ENCODE assay signal across 8 cellular contexts in the genomic region with DNA sequence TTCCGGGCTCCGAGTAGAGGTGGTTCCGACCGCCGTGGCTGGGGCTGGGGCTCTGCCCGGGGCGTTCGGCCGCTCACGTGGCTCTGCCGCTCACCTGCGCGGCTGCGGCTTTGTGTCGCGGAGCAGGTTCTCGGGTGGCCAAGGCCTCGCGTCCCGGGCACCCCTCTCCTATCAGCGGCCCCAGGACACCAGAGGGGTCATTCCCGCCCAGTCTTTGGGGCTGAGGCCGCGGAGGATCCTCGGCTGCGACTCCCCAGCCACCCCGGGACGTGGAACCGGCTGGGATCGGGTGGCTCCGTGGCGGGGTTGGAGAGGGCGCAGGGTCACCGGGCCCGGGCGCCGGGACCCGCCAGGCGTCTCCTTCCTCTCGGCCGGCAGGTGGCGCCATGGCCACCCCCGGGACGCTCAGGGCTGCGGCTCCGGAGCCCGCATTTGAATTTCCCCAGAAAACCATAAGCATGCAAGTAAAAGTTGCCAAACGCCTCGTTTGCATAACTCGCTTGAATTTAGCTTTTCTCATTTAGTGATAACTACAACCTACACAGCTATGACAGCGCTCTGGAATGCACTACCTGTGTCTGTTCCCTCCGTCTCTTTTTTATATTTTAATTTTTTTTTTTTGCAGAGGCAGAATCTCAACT. TPM values are rescaled to one million over a fixed set of nuclear protein-coding genes. Genes with fewer than 3 reads are reported as not detected.
A peak's percentile ranks its signal among the peaks of the same experiment; 100 is the strongest.
DNase-seq lines count a peak whose midpoint lies in the region; ATAC-seq and TF ChIP-seq lines count a peak whose summit lies in the region.

No MANE protein-coding gene starts in this region.

- H4K20me1 ChIP-seq in DND-41 (ENCODE audit: insufficient read depth, low read length) (no peaks in the 10 kb centered on the region), OCI-LY7 (ENCODE audit: insufficient read depth, low read length) (no peaks in the 10 kb centered on the region), neural progenitor cell (ENCODE audit: low read depth) (peaks cover 5% of the 10 kb centered on the region)

- H2AFZ ChIP-seq in DND-41 (ENCODE audit: low read depth, low read length), result no peak overlapping the region
- H2AFZ ChIP-seq in OCI-LY7 (ENCODE audit: low read length), result no peak overlapping the region
- peak overlapping the region; percentile 95 for H2AFZ ChIP-seq in neural progenitor cell (replicated peaks)

- peaks cover 17% of the 10 kb centered on the region for H3K36me3 Mint-ChIP-seq in neural progenitor cell

- intact Hi-C loops in OCI-LY7 (cut with micrococcal nuclease; ENCODE audit: unreplicated experiment), result loop anchor here (1.0 to 10.0 kb wide), 4 partner anchors 47 to 171 kb away; no protein-coding TSS in a partner anchor

- H3K9me3 ChIP-seq in DND-41 (ENCODE audit: insufficient read depth, low read length, severe bottlenecking) (no peaks in the 10 kb centered on the region), OCI-LY7 (ENCODE audit: low read length) (no peaks in the 10 kb centered on the region), neural progenitor cell (ENCODE audit: low read depth) (no peaks in the 10 kb centered on the region)

- no peak overlapping the region for H3K4me2 ChIP-seq in DND-41 (ENCODE audit: insufficient read depth, low read length)
- no peak overlapping the region for H3K4me2 ChIP-seq in OCI-LY7 (ENCODE audit: low read length)
- peak overlapping the region; percentile 93 for H3K4me2 ChIP-seq in neural progenitor cell

- H3K27me3 Mint-ChIP-seq in neural progenitor cell (ENCODE audit: insufficient read depth, low read depth), result peaks cover 5% of the 10 kb centered on the region
- peaks cover 30% of the 10 kb centered on the region for H3K27me3 Mint-ChIP-seq in stimulated activated naive CD8-positive, alpha-beta T cell treated with anti-CD3 and anti-CD28 coated beads, Interleukin-15, amount 100 ng/mL, for 72 hours

- ATAC-seq in DND-41 (ENCODE audit: insufficient read depth, low read depth) (peak; percentile 99), HG02678 (IDR thresholded peaks at IDR 0.05; ENCODE audit: unreplicated experiment) (peak; percentile 70), GM19328 (IDR thresholded peaks at IDR 0.05; ENCODE audit: unreplicated experiment) (no peak)
- ATAC-seq in stimulated activated naive CD8-positive, alpha-beta T cell treated with anti-CD3 and anti-CD28 coated beads, Interleukin-15, amount 100 ng/mL, for 72 hours, result peak; percentile 93

- peak; percentile 77 for TF ChIP-seq CTCF in DND-41 (IDR thresholded peaks at IDR 0.05; ENCODE audit: borderline replicate concordance, extremely low read depth, low read length, poor library complexity, severe bottlenecking)
- peak; percentile 83 for TF ChIP-seq CTCF in OCI-LY7 (conservative IDR thresholded peaks at IDR 0.05; ENCODE audit: low read length)
- peak; percentile 83 for TF ChIP-seq CTCF in fibroblast of villous mesenchyme (IDR thresholded peaks at IDR 0.05; ENCODE audit: insufficient read depth, low read depth, low read length)
- peak; percentile 88 for TF ChIP-seq CTCF in neural progenitor cell (IDR thresholded peaks at IDR 0.05)

- no peaks in the 10 kb centered on the region for H3K9me2 ChIP-seq in OCI-LY7 (ENCODE audit: insufficient read depth, low read length)

- H3K27ac Mint-ChIP-seq in neural progenitor cell, result no peak overlapping the region
- no peak overlapping the region for H3K27ac Mint-ChIP-seq in stimulated activated naive CD8-positive, alpha-beta T cell treated with anti-CD3 and anti-CD28 coated beads, Interleukin-15, amount 100 ng/mL, for 72 hours

- BruUV-seq in OCI-LY7 (replicated peaks; lab: Mats Ljungman, UMichigan), result no TSS peak

- POLR2A ChIA-PET in OCI-LY7 (lab: Charles Lee), result no interaction called here

- DNase-seq in DND-41 (peak; percentile 61), OCI-LY7 (ENCODE audit: low spot score) (peak; percentile 61), fibroblast of villous mesenchyme (ENCODE audit: low read depth) (peak; percentile 61), neural progenitor cell (ENCODE audit: low spot score) (peak; percentile 89)
- DNase-seq in activated T-helper 9 cell treated with anti-CD3 and anti-CD28 coated beads, Interleukin-2, amount 50 U/mL, for 16 hours (ENCODE audit: low read depth), result peak; percentile 50
- peak; percentile 73 to 74 for DNase-seq in stimulated activated naive CD8-positive, alpha-beta T cell treated with anti-CD3 and anti-CD28 coated beads, Interleukin-15, amount 100 ng/mL, for 72 hours

- peak overlapping the region; percentile 90 for H3K4me3 Mint-ChIP-seq in neural progenitor cell
- peak overlapping the region; percentile 26 to 54 for H3K4me3 Mint-ChIP-seq in stimulated activated naive CD8-positive, alpha-beta T cell treated with anti-CD3 and anti-CD28 coated beads, Interleukin-15, amount 100 ng/mL, for 72 hours

- H3K79me2 ChIP-seq in DND-41 (ENCODE audit: insufficient read depth, low read length), result no peaks in the 10 kb centered on the region
- no peaks in the 10 kb centered on the region for H3K79me2 ChIP-seq in OCI-LY7 (ENCODE audit: insufficient read depth, low read depth, low read length)
- H3K79me2 ChIP-seq in neural progenitor cell (ENCODE audit: low read depth), result peaks cover 57% of the 10 kb centered on the region

- no peak overlapping the region for H3K9ac ChIP-seq in DND-41 (ENCODE audit: low read depth, low read length)
- H3K9ac ChIP-seq in neural progenitor cell, result peak overlapping the region; percentile 56

- H3K4me3 ChIP-seq in DND-41 (ENCODE audit: low read depth in 1 of 2, low read length in 2 of 2) (no peak overlapping the region), OCI-LY7 (ENCODE audit: low read depth, low read length, poor library complexity, severe bottlenecking) (no peak overlapping the region), fibroblast of villous mesenchyme (ENCODE audit: low read depth, low read length) (peak overlapping the region; percentile 38), neural progenitor cell (peak overlapping the region; percentile 89)

- H3K27ac ChIP-seq in DND-41 (ENCODE audit: low read length) (no peak overlapping the region), OCI-LY7 (ENCODE audit: low read depth, low read length, poor library complexity, severe bottlenecking) (no peak overlapping the region), neural progenitor cell (no peak overlapping the region)

- H3K4me1 ChIP-seq in DND-41 (ENCODE audit: insufficient read depth, low read length), result no peaks in the 10 kb centered on the region
- H3K4me1 ChIP-seq in OCI-LY7 (ENCODE audit: insufficient read depth, low read length, poor library complexity, severe bottlenecking), result no peaks in the 10 kb centered on the region
- H3K4me1 ChIP-seq in neural progenitor cell, result no peaks in the 10 kb centered on the region

- H3K9me3 Mint-ChIP-seq in neural progenitor cell, result no peaks in the 10 kb centered on the region
- H3K9me3 Mint-ChIP-seq in stimulated activated naive CD8-positive, alpha-beta T cell treated with anti-CD3 and anti-CD28 coated beads, Interleukin-15, amount 100 ng/mL, for 72 hours, result no peaks in the 10 kb centered on the region

- peaks cover 7% of the 10 kb centered on the region for H3F3A ChIP-seq in neural progenitor cell (ENCODE audit: low read depth)

- peaks cover 4% of the 10 kb centered on the region for H3K27me3 ChIP-seq in DND-41 (ENCODE audit: insufficient read depth, low read length, poor library complexity)
- peaks cover 11% of the 10 kb centered on the region for H3K27me3 ChIP-seq in neural progenitor cell

- CTCF ChIA-PET in OCI-LY7 (lab: Charles Lee; ENCODE audit: unreplicated experiment), result no interaction called here

- H3K36me3 ChIP-seq in DND-41 (ENCODE audit: insufficient read depth, low read length) (no peaks in the 10 kb centered on the region), OCI-LY7 (ENCODE audit: insufficient read depth, low read length) (no peaks in the 10 kb centered on the region), neural progenitor cell (no peaks in the 10 kb centered on the region)

- peaks cover 23% of the 10 kb centered on the region for H3K4me1 Mint-ChIP-seq in neural progenitor cell
- peaks cover 26% of the 10 kb centered on the region for H3K4me1 Mint-ChIP-seq in stimulated activated naive CD8-positive, alpha-beta T cell treated with anti-CD3 and anti-CD28 coated beads, Interleukin-15, amount 100 ng/mL, for 72 hours

RNA-seq across cellular contexts. Expression of a gene that starts 1.2 kb away (rescaled TPM):
- total RNA-seq in OCI-LY7 (2014; rRNA removed; shearing (Covaris generic)), result not detected in 2 replicates
- total RNA-seq in OCI-LY7 (2022) (not detected in 2 replicates), fibroblast of villous mesenchyme (not detected in 2 replicates), neural progenitor cell (ENCODE audit: low replicate concordance) (26.7 and 80.0 TPM in 2 replicates)

RNA-seq across cellular contexts. Expression of a gene that starts 42.2 kb away (rescaled TPM):
- 8.7 and 14.6 TPM in 2 replicates for total RNA-seq in OCI-LY7 (2014; rRNA removed; shearing (Covaris generic))
- total RNA-seq in OCI-LY7 (2022) (13.2 and 14.1 TPM in 2 replicates), fibroblast of villous mesenchyme (25.5 and 26.4 TPM in 2 replicates), neural progenitor cell (ENCODE audit: low replicate concordance) (25.5 and 30.1 TPM in 2 replicates)

Comparison
In these comparisons a context has a peak if more than half of its experiments do, and no peak if none do; other contexts are left out.
1. H3K4me3 ChIP-seq: peak in fibroblast of villous mesenchyme (single experiment) and neural progenitor cell (single experiment); none in DND-41 (0 of 2) and OCI-LY7 (single experiment).
2. RNA of a gene that starts 1.2 kb away (total RNA-seq): 26.7 to 80.0 TPM in neural progenitor cell; not detected in OCI-LY7 and not detected in fibroblast of villous mesenchyme; every median in the first group is over 10 times any median in the second.
3. Peak in every context shown above with its lines, with median percentiles within 50 percentile points of each other: DNase-seq and CTCF ChIP-seq.